1 cellular context compared by ENCODE assay signal in the genomic region with DNA sequence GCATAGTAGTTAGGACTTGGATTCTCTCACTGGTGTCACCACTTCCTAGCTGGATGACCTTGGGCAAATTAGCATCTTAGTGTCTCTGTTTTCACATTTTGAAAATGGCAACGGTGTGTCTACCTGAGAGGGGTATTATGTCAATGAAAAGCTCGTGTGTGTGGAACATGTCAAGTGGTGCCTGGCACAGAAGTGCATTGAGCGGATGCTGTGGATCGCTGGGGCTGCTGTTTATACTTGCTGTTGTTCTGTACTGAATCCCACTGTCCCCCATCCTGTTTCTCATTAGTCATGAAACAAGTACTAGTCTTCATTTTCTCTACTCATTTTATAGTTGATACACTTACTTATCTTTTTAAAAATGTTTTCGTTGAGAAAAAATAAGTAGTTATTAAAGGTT.
TF ChIP-seq lines count a peak whose summit lies in the region.

No MANE protein-coding gene starts in this region.

TF ChIP-seq in IMR-90, 13 proteins besides CTCF, POLR2A, EP300 and RAD21 (continued from another document):
- no peak for TF ChIP-seq CHD1 (IDR thresholded peaks at IDR 0.05; ENCODE audit: low read depth, low read length)
- TF ChIP-seq SMC3 (IDR thresholded peaks at IDR 0.05; ENCODE audit: low read depth, low read length), result no peak
- TF ChIP-seq RCOR1 (IDR thresholded peaks at IDR 0.05; ENCODE audit: insufficient replicate concordance, low read length), result no peak
